Comparison of ENCODE assay signal across 9 cellular contexts in the genomic region with DNA sequence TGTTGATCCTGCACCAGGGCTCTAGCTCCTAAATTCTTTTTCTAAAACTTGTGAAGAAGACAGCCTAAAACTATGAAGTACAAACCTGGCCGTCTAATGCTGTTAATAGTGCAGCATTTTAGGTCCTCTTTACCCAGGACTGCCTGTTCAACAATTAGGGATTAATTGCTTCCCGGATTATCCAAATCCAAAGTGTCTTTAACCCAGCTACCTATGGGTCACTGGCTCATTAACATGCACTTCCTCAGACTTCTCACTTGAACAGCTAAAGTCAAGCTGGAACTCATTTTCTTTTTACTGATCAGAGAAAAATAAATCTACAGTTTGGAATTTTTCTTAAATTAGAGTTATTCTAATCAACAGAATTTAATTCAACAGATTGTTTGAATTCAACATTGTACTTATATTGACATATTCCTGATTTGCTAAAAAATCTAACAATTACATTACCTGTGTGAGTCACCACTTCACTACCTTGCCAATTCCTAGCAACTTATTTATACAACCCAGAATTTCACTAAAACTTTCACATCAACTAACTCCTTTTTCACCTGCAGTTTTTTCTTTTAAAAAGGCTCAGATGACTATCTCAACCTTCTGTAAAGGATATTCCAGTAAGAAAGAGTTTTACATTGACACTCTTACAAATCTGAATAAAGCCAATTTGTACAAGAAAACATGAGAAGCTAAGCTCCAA. TPM values are rescaled to one million over a fixed set of nuclear protein-coding genes. Genes with fewer than 3 reads are reported as not detected.
DNase-seq lines count a peak whose midpoint lies in the region; ATAC-seq and TF ChIP-seq lines count a peak whose summit lies in the region.
"Had no signal": no experiment of that assay in that cellular context is flagged by ENCODE, and none has a peak within 500 bp of the region (broad histone marks: within the 10 kb centered on the region; RNA-seq: fewer than 3 reads in every experiment).

No MANE protein-coding gene starts in this region.

- H3K36me3 Mint-ChIP-seq in T-helper 2 cell treated with Interferon-gamma antibody and Interleukin-4, amounts not matched to agents 5 μg/mL and 100 μg/mL, for 36 hours (ENCODE audit: low read depth), result peaks cover 68% of the 10 kb centered on the region
- peaks cover 69% of the 10 kb centered on the region for H3K36me3 Mint-ChIP-seq in activated CD8-positive, alpha-beta T cell treated with anti-CD3 and anti-CD28 coated beads, Interleukin-2, amount 10 ng/mL, durations not matched to agents 7 days and 5 days (ENCODE audit: low read depth)
- peaks cover 29 to 44% (median 40%) of the 10 kb centered on the region in 3 donors for H3K36me3 Mint-ChIP-seq in immature natural killer cell

- H3K27me3 Mint-ChIP-seq in T-helper 2 cell treated with Interferon-gamma antibody and Interleukin-4, amounts not matched to agents 5 μg/mL and 100 μg/mL, for 36 hours (ENCODE audit: low read depth), result no peaks in the 10 kb centered on the region
- H3K27me3 Mint-ChIP-seq in activated CD8-positive, alpha-beta T cell treated with anti-CD3 and anti-CD28 coated beads, Interleukin-2, amount 10 ng/mL, durations not matched to agents 7 days and 5 days (ENCODE audit: low read depth), result no peaks in the 10 kb centered on the region
- peaks cover 32 to 43% (median 39%) of the 10 kb centered on the region in 3 donors for H3K27me3 Mint-ChIP-seq in immature natural killer cell (ENCODE audit: low read depth in 3 of 3)

- CTCF ChIA-PET in activated CD8-positive, alpha-beta T cell treated with anti-CD3 and anti-CD28 coated beads, Interleukin-2, amount 10 ng/mL, durations not matched to agents 7 days and 5 days (lab: Charles Lee), result interaction anchor here (1.1 to 6.8 kb wide), 7 partner anchors 10 to 182 kb away, joined by 4 to 39 read pairs (median 7); a partner anchor contains a TSS

- H3K9me3 Mint-ChIP-seq in T-helper 2 cell treated with Interferon-gamma antibody and Interleukin-4, amounts not matched to agents 5 μg/mL and 100 μg/mL, for 36 hours, result no peaks in the 10 kb centered on the region
- no peaks in the 10 kb centered on the region for H3K9me3 Mint-ChIP-seq in activated CD8-positive, alpha-beta T cell treated with anti-CD3 and anti-CD28 coated beads, Interleukin-2, amount 10 ng/mL, durations not matched to agents 7 days and 5 days (ENCODE audit: insufficient read depth)
- H3K9me3 Mint-ChIP-seq in immature natural killer cell, result no peaks in the 10 kb centered on the region

- ATAC-seq in activated CD8-positive, alpha-beta T cell treated with anti-CD3 and anti-CD28 coated beads, Interleukin-2, amount 10 ng/mL, durations not matched to agents 7 days and 5 days, result no peak
- ATAC-seq in GM18868 (IDR thresholded peaks at IDR 0.05; ENCODE audit: unreplicated experiment), result no peak

- peaks cover 62% of the 10 kb centered on the region for H3K4me1 ChIP-seq in suprapubic skin

- 0% methylated on average over 2 of the region's 2 CpGs for WGBS in suprapubic skin

- peaks cover 55% of the 10 kb centered on the region for H3K4me1 Mint-ChIP-seq in T-helper 2 cell treated with Interferon-gamma antibody and Interleukin-4, amounts not matched to agents 5 μg/mL and 100 μg/mL, for 36 hours (ENCODE audit: low read depth)
- peaks cover 64% of the 10 kb centered on the region for H3K4me1 Mint-ChIP-seq in activated CD8-positive, alpha-beta T cell treated with anti-CD3 and anti-CD28 coated beads, Interleukin-2, amount 10 ng/mL, durations not matched to agents 7 days and 5 days (ENCODE audit: low read depth)
- peaks cover 64 to 81% of the 10 kb centered on the region in 2 donors for H3K4me1 Mint-ChIP-seq in immature natural killer cell

- TF ChIP-seq EP300 in suprapubic skin (IDR thresholded peaks at IDR 0.05), result no peak

- peak overlapping the region; percentile 98 for H3K4me3 ChIP-seq in suprapubic skin

- TF ChIP-seq CTCF in suprapubic skin (IDR thresholded peaks at IDR 0.05), result no peak

- H3K4me3 Mint-ChIP-seq in T-helper 2 cell treated with Interferon-gamma antibody and Interleukin-4, amounts not matched to agents 5 μg/mL and 100 μg/mL, for 36 hours, result peak overlapping the region; percentile 89
- H3K4me3 Mint-ChIP-seq in activated CD8-positive, alpha-beta T cell treated with anti-CD3 and anti-CD28 coated beads, Interleukin-2, amount 10 ng/mL, durations not matched to agents 7 days and 5 days, result peak overlapping the region; percentile 93
- H3K4me3 Mint-ChIP-seq in immature natural killer cell, result peak overlapping the region; percentile 79 to 96 (median 92)

- H3K27me3 ChIP-seq in suprapubic skin, result no peaks in the 10 kb centered on the region

- no peak for DNase-seq in T-helper 2 cell treated with Interferon-gamma antibody and Interleukin-4, amounts not matched to agents 5 μg/mL and 100 μg/mL, for 36 hours (ENCODE audit: low spot score)
- DNase-seq in T-helper 2 cell, result no peak
- DNase-seq in activated CD8-positive, alpha-beta T cell treated with anti-CD3 and anti-CD28 coated beads, Interleukin-2, amount 10 ng/mL, durations not matched to agents 7 days and 5 days, result no peak
- DNase-seq in immature natural killer cell, result no peak
- DNase-seq in suprapubic skin (ENCODE audit: low spot score in 2 of 2), result no peak
- DNase-seq in UCSD-AML1 (lab: John Stamatoyannopoulos, UW; ENCODE audit: unreplicated experiment), result no peak
- DNase-seq in NCI-H1930 (lab: John Stamatoyannopoulos, UW), result no peak
- DNase-seq: activated effector memory CD4-positive, alpha-beta T cell treated with Interleukin-2 at 50 U/mL for 16 hours had no signal

- H3K36me3 ChIP-seq in suprapubic skin, result peaks cover 38% of the 10 kb centered on the region

- H3K27ac ChIP-seq in suprapubic skin, result no peak overlapping the region

- POLR2A ChIA-PET in activated CD8-positive, alpha-beta T cell treated with anti-CD3 and anti-CD28 coated beads, Interleukin-2, amount 10 ng/mL, durations not matched to agents 7 days and 5 days (lab: Charles Lee), result interaction anchor here (0.9 to 6.6 kb wide), 6 partner anchors 8 to 112 kb away, joined by 3 to 180 read pairs (median 16); a partner anchor contains a TSS

- no peaks in the 10 kb centered on the region for H3K9me3 ChIP-seq in suprapubic skin

- H3K27ac Mint-ChIP-seq in T-helper 2 cell treated with Interferon-gamma antibody and Interleukin-4, amounts not matched to agents 5 μg/mL and 100 μg/mL, for 36 hours, result peak overlapping the region; percentile 37
- H3K27ac Mint-ChIP-seq in activated CD8-positive, alpha-beta T cell treated with anti-CD3 and anti-CD28 coated beads, Interleukin-2, amount 10 ng/mL, durations not matched to agents 7 days and 5 days, result peak overlapping the region; percentile 84
- peak overlapping the region; percentile 86 to 99 (median 96) for H3K27ac Mint-ChIP-seq in immature natural killer cell

- no peak for TF ChIP-seq POLR2A in suprapubic skin (IDR thresholded peaks at IDR 0.05)

RNA-seq across cellular contexts. Expression of a gene that starts 3.3 kb away (rescaled TPM):
- total RNA-seq in activated CD8-positive, alpha-beta T cell treated with anti-CD3 and anti-CD28 coated beads, Interleukin-2, amount 10 ng/mL, durations not matched to agents 7 days and 5 days, result 100 to 1,000 TPM; 432 to 435 TPM
- polyA plus RNA-seq in immature natural killer cell, result 100 to 1,000 TPM; 110 to 398 (median 137) TPM
- total RNA-seq in suprapubic skin, result 100 to 1,000 TPM; 275 to 441 (median 310) TPM

RNA-seq across cellular contexts. Expression of a gene that starts 25.6 kb away (rescaled TPM):
- total RNA-seq in activated CD8-positive, alpha-beta T cell treated with anti-CD3 and anti-CD28 coated beads, Interleukin-2, amount 10 ng/mL, durations not matched to agents 7 days and 5 days, result 10 to 100 TPM; 31.3 to 33.6 TPM
- 10 to 100 TPM; 41.5 to 57.4 (median 43.8) TPM for polyA plus RNA-seq in immature natural killer cell
- 10 to 100 TPM; 19.4 to 30.3 (median 25.3) TPM for total RNA-seq in suprapubic skin

Comparison
In these comparisons a context has a peak if more than half of its experiments do, and no peak if none do; other contexts are left out.
1. H3K27ac Mint-ChIP-seq: peak in every context shown above with its lines; median percentile 96 in immature natural killer cell; 84 in activated CD8-positive, alpha-beta T cell treated with anti-CD3 and anti-CD28 coated beads, Interleukin-2, amount 10 ng/mL, durations not matched to agents 7 days and 5 days; 37 in T-helper 2 cell treated with Interferon-gamma antibody and Interleukin-4, amounts not matched to agents 5 μg/mL and 100 μg/mL, for 36 hours.